18 cellular contexts compared by ENCODE assay signal in the genomic region with DNA sequence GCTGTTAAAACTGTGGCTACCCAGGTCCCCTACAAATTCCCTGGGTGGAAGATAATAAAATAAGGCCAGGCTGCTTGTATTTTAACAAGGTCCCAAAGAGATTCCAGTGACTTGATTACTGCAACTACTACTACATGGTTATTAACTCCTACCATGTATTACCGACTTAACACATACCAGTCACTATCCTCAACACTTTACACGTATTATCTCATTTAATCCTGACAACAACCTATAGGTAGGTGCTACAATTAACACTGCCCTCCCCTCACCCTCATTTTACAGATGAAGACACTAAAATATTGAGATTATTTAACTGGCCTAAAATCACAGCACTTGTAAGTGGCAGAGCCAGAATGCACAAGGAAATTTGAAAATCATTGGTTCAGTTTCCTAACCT.
"Had no signal": no experiment of that assay in that cellular context is flagged by ENCODE, and none has a peak within 500 bp of the region (broad histone marks: within the 10 kb centered on the region; RNA-seq: fewer than 3 reads in every experiment).

No MANE protein-coding gene starts in this region.

- H3K9me3 ChIP-seq: left lung, pancreas, right atrium auricular region, sigmoid colon, stomach, tibial artery had no signal

- H3K36me3 ChIP-seq: left lung, pancreas, right atrium auricular region had no signal

- H3K27me3 ChIP-seq: left lung, pancreas, right atrium auricular region, sigmoid colon, stomach, tibial artery had no signal

- H3K9me3 Mint-ChIP-seq: effector memory CD8-positive, alpha-beta T cell; natural killer cell; stimulated activated effector memory CD8-positive, alpha-beta T cell treated with anti-CD3 and anti-CD28 coated beads, Interleukin-12 subunit alpha, Interleukin-12 subunit beta, amount 100 ng/mL, for 72 hours; type B pancreatic cell had no signal

- ATAC-seq: effector memory CD8-positive, alpha-beta T cell; left cardiac atrium; left lung; natural killer cell; pancreas; stimulated activated effector memory CD8-positive, alpha-beta T cell treated with anti-CD3 and anti-CD28 coated beads, Interleukin-12 subunit alpha, Interleukin-12 subunit beta, amount 100 ng/mL, for 72 hours had no signal

- H3K4me3 ChIP-seq: left lung, pancreas, right atrium auricular region, sigmoid colon, stomach, tibial artery had no signal

- H3K27me3 Mint-ChIP-seq: effector memory CD8-positive, alpha-beta T cell; type B pancreatic cell had no signal

- DNase-seq: cerebellar nuclear complex; cortex of kidney; effector memory CD8-positive, alpha-beta T cell; erythroblast; head of caudate nucleus; left cardiac atrium; left lung; natural killer cell; pancreas; sigmoid colon; stimulated activated CD4-positive, alpha-beta T cell treated with anti-CD3 and anti-CD28 coated beads, Interleukin-2, amount 100 ng/mL, for 24 hours; stimulated activated CD4-positive, alpha-beta T cell treated with anti-CD3 and anti-CD28 coated beads, Interleukin-4, amount 100 ng/mL, for 24 hours; stimulated activated naive CD4-positive, alpha-beta T cell treated with Interleukin-2 at 50 U/mL for 16 hours; stomach; tibial artery had no signal

- H3K36me3 Mint-ChIP-seq: natural killer cell had no signal

- H3K27ac ChIP-seq: left lung, pancreas, right atrium auricular region, sigmoid colon, stomach, tibial artery had no signal

- H3K27ac Mint-ChIP-seq: stimulated activated effector memory CD8-positive, alpha-beta T cell treated with anti-CD3 and anti-CD28 coated beads, Interleukin-12 subunit alpha, Interleukin-12 subunit beta, amount 100 ng/mL, for 72 hours; type B pancreatic cell had no signal

- H3K4me3 Mint-ChIP-seq: effector memory CD8-positive, alpha-beta T cell; natural killer cell; stimulated activated effector memory CD8-positive, alpha-beta T cell treated with anti-CD3 and anti-CD28 coated beads, Interleukin-12 subunit alpha, Interleukin-12 subunit beta, amount 100 ng/mL, for 72 hours; type B pancreatic cell had no signal
